ENCODE assay signal across 1 cellular context in the genomic region with DNA sequence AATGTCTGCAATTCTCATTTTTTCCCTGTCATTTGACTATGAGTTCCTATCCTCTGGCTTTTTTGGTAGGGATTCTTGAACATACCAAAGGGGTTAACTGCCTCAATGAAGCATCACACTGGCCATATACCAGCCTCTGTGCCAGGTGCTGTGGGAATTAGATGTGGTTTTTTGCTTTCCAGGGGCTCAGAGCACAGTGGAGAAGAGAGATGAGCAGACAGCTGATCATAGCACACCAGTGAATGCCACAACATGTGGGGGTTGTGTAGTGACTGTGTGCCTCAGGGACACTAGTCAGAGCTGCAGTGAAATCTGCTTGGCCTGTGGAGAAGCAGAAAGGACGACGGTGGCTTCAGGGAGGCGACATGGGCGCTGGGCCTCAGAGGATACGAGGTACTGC.
TF ChIP-seq lines count a peak whose summit lies in the region.

No MANE protein-coding gene starts in this region.

TF ChIP-seq in WTC11, 78 proteins besides CTCF, POLR2A, EP300 and RAD21 (continued from another document):
- TF ChIP-seq, protein P1, sequence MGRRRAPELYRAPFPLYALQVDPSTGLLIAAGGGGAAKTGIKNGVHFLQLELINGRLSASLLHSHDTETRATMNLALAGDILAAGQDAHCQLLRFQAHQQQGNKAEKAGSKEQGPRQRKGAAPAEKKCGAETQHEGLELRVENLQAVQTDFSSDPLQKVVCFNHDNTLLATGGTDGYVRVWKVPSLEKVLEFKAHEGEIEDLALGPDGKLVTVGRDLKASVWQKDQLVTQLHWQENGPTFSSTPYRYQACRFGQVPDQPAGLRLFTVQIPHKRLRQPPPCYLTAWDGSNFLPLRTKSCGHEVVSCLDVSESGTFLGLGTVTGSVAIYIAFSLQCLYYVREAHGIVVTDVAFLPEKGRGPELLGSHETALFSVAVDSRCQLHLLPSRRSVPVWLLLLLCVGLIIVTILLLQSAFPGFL (CRISPR knock-in tag; IDR thresholded peaks at IDR 0.05; ENCODE audit: borderline replicate concordance), result no peak
- TF ChIP-seq, protein P2, sequence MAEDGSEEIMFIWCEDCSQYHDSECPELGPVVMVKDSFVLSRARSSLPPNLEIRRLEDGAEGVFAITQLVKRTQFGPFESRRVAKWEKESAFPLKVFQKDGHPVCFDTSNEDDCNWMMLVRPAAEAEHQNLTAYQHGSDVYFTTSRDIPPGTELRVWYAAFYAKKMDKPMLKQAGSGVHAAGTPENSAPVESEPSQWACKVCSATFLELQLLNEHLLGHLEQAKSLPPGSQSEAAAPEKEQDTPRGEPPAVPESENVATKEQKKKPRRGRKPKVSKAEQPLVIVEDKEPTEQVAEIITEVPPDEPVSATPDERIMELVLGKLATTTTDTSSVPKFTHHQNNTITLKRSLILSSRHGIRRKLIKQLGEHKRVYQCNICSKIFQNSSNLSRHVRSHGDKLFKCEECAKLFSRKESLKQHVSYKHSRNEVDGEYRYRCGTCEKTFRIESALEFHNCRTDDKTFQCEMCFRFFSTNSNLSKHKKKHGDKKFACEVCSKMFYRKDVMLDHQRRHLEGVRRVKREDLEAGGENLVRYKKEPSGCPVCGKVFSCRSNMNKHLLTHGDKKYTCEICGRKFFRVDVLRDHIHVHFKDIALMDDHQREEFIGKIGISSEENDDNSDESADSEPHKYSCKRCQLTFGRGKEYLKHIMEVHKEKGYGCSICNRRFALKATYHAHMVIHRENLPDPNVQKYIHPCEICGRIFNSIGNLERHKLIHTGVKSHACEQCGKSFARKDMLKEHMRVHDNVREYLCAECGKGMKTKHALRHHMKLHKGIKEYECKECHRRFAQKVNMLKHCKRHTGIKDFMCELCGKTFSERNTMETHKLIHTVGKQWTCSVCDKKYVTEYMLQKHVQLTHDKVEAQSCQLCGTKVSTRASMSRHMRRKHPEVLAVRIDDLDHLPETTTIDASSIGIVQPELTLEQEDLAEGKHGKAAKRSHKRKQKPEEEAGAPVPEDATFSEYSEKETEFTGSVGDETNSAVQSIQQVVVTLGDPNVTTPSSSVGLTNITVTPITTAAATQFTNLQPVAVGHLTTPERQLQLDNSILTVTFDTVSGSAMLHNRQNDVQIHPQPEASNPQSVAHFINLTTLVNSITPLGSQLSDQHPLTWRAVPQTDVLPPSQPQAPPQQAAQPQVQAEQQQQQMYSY (CRISPR knock-in tag; IDR thresholded peaks at IDR 0.05), result no peak
- TF ChIP-seq NFE2L1 (CRISPR knock-in tag; IDR thresholded peaks at IDR 0.05), result no peak
- TF ChIP-seq OVOL2 (CRISPR knock-in tag; IDR thresholded peaks at IDR 0.05; ENCODE audit: borderline replicate concordance), result no peak
- TF ChIP-seq GRHL2 (CRISPR knock-in tag; IDR thresholded peaks at IDR 0.05; ENCODE audit: insufficient replicate concordance, severe bottlenecking), result no peak
- TF ChIP-seq, protein P3, sequence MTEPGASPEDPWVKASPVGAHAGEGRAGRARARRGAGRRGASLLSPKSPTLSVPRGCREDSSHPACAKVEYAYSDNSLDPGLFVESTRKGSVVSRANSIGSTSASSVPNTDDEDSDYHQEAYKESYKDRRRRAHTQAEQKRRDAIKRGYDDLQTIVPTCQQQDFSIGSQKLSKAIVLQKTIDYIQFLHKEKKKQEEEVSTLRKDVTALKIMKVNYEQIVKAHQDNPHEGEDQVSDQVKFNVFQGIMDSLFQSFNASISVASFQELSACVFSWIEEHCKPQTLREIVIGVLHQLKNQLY (CRISPR knock-in tag; IDR thresholded peaks at IDR 0.05), result no peak
- TF ChIP-seq, protein P4, sequence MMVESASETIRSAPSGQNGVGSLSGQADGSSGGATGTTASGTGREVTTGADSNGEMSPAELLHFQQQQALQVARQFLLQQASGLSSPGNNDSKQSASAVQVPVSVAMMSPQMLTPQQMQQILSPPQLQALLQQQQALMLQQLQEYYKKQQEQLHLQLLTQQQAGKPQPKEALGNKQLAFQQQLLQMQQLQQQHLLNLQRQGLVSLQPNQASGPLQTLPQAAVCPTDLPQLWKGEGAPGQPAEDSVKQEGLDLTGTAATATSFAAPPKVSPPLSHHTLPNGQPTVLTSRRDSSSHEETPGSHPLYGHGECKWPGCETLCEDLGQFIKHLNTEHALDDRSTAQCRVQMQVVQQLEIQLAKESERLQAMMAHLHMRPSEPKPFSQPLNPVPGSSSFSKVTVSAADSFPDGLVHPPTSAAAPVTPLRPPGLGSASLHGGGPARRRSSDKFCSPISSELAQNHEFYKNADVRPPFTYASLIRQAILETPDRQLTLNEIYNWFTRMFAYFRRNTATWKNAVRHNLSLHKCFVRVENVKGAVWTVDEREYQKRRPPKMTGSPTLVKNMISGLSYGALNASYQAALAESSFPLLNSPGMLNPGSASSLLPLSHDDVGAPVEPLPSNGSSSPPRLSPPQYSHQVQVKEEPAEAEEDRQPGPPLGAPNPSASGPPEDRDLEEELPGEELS (CRISPR knock-in tag; IDR thresholded peaks at IDR 0.05), result no peak
- TF ChIP-seq EMX1 (CRISPR knock-in tag; IDR thresholded peaks at IDR 0.05), result no peak
- TF ChIP-seq RELA (CRISPR knock-in tag; IDR thresholded peaks at IDR 0.05; ENCODE audit: borderline replicate concordance), result no peak
- TF ChIP-seq ZBTB21 (CRISPR knock-in tag; IDR thresholded peaks at IDR 0.05; ENCODE audit: borderline replicate concordance), result no peak
- TF ChIP-seq, protein P5, sequence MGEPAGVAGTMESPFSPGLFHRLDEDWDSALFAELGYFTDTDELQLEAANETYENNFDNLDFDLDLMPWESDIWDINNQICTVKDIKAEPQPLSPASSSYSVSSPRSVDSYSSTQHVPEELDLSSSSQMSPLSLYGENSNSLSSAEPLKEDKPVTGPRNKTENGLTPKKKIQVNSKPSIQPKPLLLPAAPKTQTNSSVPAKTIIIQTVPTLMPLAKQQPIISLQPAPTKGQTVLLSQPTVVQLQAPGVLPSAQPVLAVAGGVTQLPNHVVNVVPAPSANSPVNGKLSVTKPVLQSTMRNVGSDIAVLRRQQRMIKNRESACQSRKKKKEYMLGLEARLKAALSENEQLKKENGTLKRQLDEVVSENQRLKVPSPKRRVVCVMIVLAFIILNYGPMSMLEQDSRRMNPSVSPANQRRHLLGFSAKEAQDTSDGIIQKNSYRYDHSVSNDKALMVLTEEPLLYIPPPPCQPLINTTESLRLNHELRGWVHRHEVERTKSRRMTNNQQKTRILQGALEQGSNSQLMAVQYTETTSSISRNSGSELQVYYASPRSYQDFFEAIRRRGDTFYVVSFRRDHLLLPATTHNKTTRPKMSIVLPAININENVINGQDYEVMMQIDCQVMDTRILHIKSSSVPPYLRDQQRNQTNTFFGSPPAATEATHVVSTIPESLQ (CRISPR knock-in tag; IDR thresholded peaks at IDR 0.05), result no peak
- no peak for TF ChIP-seq ZNF138 (CRISPR knock-in tag; conservative IDR thresholded peaks at IDR 0.05)
- TF ChIP-seq, protein P6, sequence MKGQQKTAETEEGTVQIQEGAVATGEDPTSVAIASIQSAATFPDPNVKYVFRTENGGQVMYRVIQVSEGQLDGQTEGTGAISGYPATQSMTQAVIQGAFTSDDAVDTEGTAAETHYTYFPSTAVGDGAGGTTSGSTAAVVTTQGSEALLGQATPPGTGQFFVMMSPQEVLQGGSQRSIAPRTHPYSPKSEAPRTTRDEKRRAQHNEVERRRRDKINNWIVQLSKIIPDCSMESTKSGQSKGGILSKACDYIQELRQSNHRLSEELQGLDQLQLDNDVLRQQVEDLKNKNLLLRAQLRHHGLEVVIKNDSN (CRISPR knock-in tag; IDR thresholded peaks at IDR 0.05), result no peak
- TF ChIP-seq, protein P7, sequence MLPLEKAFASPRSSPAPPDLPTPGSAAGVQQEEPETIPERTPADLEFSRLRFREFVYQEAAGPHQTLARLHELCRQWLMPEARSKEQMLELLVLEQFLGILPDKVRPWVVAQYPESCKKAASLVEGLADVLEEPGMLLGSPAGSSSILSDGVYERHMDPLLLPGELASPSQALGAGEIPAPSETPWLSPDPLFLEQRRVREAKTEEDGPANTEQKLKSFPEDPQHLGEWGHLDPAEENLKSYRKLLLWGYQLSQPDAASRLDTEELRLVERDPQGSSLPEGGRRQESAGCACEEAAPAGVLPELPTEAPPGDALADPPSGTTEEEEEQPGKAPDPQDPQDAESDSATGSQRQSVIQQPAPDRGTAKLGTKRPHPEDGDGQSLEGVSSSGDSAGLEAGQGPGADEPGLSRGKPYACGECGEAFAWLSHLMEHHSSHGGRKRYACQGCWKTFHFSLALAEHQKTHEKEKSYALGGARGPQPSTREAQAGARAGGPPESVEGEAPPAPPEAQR (CRISPR knock-in tag; IDR thresholded peaks at IDR 0.05), result no peak
- no peak for TF ChIP-seq ZNF232 (CRISPR knock-in tag; IDR thresholded peaks at IDR 0.05)
- no peak for TF ChIP-seq SMAD4 (CRISPR knock-in tag; IDR thresholded peaks at IDR 0.05)
